ENCODE assay signal across 1 cellular context in genomic region chr19:50550594-50550966, GRCh38.
TF ChIP-seq lines count a peak whose summit lies in the region.

No MANE protein-coding gene starts in this region.

TF ChIP-seq in H1, 55 proteins besides CTCF, POLR2A, EP300 and RAD21:
- no peak for TF ChIP-seq CREB1 (IDR thresholded peaks at IDR 0.05)
- TF ChIP-seq SIRT6 (IDR thresholded peaks at IDR 0.05; ENCODE audit: low read length) = no peak
- no peak for TF ChIP-seq KDM4A (IDR thresholded peaks at IDR 0.05; ENCODE audit: low read depth, low read length, severe bottlenecking)
- TF ChIP-seq CBX8 (IDR thresholded peaks at IDR 0.05; ENCODE audit: borderline replicate concordance, low read depth, low read length) = no peak
- no peak for TF ChIP-seq SRF (IDR thresholded peaks at IDR 0.05; ENCODE audit: low read depth, low read length)
- no peak for TF ChIP-seq JUN (IDR thresholded peaks at IDR 0.05; ENCODE audit: low read depth, low read length)
- TF ChIP-seq SP1 (IDR thresholded peaks at IDR 0.05; ENCODE audit: low read depth, low read length) = no peak
- no peak for TF ChIP-seq BCL11A (IDR thresholded peaks at IDR 0.05; ENCODE audit: low read depth in 2 of 2, low read length in 2 of 2)
- TF ChIP-seq POU5F1 (IDR thresholded peaks at IDR 0.05; ENCODE audit: low read depth, low read length) = no peak
- no peak for TF ChIP-seq PHF8 (conservative IDR thresholded peaks at IDR 0.05; ENCODE audit: low read depth, low read length)
- no peak for TF ChIP-seq SP4 (IDR thresholded peaks at IDR 0.05; ENCODE audit: low read length)
- no peak for TF ChIP-seq EZH2 (IDR thresholded peaks at IDR 0.05; ENCODE audit: low read depth, low read length, severe bottlenecking)
- no peak for TF ChIP-seq BACH1 (IDR thresholded peaks at IDR 0.05; ENCODE audit: low read length)
- TF ChIP-seq CHD1 (IDR thresholded peaks at IDR 0.05; ENCODE audit: low read depth, low read length) = no peak
- no peak for TF ChIP-seq BRCA1 (IDR thresholded peaks at IDR 0.05; ENCODE audit: low read depth, low read length)
- no peak for TF ChIP-seq SIN3A (conservative IDR thresholded peaks at IDR 0.05 in 1 of 2, IDR thresholded peaks at IDR 0.05 in 1 of 2; ENCODE audit: low read depth in 1 of 2, low read length in 2 of 2)
- TF ChIP-seq, protein P1, sequence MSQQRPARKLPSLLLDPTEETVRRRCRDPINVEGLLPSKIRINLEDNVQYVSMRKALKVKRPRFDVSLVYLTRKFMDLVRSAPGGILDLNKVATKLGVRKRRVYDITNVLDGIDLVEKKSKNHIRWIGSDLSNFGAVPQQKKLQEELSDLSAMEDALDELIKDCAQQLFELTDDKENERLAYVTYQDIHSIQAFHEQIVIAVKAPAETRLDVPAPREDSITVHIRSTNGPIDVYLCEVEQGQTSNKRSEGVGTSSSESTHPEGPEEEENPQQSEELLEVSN (IDR thresholded peaks at IDR 0.05) = no peak
- TF ChIP-seq RXRA (IDR thresholded peaks at IDR 0.05; ENCODE audit: insufficient read depth, low read depth, low read length) = no peak
- TF ChIP-seq, protein P2, sequence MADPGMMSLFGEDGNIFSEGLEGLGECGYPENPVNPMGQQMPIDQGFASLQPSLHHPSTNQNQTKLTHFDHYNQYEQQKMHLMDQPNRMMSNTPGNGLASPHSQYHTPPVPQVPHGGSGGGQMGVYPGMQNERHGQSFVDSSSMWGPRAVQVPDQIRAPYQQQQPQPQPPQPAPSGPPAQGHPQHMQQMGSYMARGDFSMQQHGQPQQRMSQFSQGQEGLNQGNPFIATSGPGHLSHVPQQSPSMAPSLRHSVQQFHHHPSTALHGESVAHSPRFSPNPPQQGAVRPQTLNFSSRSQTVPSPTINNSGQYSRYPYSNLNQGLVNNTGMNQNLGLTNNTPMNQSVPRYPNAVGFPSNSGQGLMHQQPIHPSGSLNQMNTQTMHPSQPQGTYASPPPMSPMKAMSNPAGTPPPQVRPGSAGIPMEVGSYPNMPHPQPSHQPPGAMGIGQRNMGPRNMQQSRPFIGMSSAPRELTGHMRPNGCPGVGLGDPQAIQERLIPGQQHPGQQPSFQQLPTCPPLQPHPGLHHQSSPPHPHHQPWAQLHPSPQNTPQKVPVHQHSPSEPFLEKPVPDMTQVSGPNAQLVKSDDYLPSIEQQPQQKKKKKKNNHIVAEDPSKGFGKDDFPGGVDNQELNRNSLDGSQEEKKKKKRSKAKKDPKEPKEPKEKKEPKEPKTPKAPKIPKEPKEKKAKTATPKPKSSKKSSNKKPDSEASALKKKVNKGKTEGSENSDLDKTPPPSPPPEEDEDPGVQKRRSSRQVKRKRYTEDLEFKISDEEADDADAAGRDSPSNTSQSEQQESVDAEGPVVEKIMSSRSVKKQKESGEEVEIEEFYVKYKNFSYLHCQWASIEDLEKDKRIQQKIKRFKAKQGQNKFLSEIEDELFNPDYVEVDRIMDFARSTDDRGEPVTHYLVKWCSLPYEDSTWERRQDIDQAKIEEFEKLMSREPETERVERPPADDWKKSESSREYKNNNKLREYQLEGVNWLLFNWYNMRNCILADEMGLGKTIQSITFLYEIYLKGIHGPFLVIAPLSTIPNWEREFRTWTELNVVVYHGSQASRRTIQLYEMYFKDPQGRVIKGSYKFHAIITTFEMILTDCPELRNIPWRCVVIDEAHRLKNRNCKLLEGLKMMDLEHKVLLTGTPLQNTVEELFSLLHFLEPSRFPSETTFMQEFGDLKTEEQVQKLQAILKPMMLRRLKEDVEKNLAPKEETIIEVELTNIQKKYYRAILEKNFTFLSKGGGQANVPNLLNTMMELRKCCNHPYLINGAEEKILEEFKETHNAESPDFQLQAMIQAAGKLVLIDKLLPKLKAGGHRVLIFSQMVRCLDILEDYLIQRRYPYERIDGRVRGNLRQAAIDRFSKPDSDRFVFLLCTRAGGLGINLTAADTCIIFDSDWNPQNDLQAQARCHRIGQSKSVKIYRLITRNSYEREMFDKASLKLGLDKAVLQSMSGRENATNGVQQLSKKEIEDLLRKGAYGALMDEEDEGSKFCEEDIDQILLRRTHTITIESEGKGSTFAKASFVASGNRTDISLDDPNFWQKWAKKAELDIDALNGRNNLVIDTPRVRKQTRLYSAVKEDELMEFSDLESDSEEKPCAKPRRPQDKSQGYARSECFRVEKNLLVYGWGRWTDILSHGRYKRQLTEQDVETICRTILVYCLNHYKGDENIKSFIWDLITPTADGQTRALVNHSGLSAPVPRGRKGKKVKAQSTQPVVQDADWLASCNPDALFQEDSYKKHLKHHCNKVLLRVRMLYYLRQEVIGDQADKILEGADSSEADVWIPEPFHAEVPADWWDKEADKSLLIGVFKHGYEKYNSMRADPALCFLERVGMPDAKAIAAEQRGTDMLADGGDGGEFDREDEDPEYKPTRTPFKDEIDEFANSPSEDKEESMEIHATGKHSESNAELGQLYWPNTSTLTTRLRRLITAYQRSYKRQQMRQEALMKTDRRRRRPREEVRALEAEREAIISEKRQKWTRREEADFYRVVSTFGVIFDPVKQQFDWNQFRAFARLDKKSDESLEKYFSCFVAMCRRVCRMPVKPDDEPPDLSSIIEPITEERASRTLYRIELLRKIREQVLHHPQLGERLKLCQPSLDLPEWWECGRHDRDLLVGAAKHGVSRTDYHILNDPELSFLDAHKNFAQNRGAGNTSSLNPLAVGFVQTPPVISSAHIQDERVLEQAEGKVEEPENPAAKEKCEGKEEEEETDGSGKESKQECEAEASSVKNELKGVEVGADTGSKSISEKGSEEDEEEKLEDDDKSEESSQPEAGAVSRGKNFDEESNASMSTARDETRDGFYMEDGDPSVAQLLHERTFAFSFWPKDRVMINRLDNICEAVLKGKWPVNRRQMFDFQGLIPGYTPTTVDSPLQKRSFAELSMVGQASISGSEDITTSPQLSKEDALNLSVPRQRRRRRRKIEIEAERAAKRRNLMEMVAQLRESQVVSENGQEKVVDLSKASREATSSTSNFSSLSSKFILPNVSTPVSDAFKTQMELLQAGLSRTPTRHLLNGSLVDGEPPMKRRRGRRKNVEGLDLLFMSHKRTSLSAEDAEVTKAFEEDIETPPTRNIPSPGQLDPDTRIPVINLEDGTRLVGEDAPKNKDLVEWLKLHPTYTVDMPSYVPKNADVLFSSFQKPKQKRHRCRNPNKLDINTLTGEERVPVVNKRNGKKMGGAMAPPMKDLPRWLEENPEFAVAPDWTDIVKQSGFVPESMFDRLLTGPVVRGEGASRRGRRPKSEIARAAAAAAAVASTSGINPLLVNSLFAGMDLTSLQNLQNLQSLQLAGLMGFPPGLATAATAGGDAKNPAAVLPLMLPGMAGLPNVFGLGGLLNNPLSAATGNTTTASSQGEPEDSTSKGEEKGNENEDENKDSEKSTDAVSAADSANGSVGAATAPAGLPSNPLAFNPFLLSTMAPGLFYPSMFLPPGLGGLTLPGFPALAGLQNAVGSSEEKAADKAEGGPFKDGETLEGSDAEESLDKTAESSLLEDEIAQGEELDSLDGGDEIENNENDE (IDR thresholded peaks at IDR 0.05; ENCODE audit: insufficient replicate concordance, low read length) = no peak
TF ChIP-seq in H1: peak in this region for 0.
